In genomic region chr16:67560827-67561342, GRCh38 we compare ENCODE assay signal across 9 cellular contexts. TPM values are rescaled to one million over a fixed set of nuclear protein-coding genes. Genes with fewer than 3 reads are reported as not detected.
DNase-seq lines count a peak whose midpoint lies in the region; ATAC-seq and TF ChIP-seq lines count a peak whose summit lies in the region.
"Had no signal": no experiment of that assay in that cellular context is flagged by ENCODE, and none has a peak within 500 bp of the region (broad histone marks: within the 10 kb centered on the region; RNA-seq: fewer than 3 reads in every experiment).

No MANE protein-coding gene starts in this region.

- peak overlapping the region; percentile 67 for H3K4me3 ChIP-seq in CD8-positive, alpha-beta memory T cell (ENCODE audit: low read length)
- H3K4me3 ChIP-seq in LNCaP clone FGC (ENCODE audit: low read depth, low read length) (peak overlapping the region; percentile 68), coronary artery (peak overlapping the region; percentile 98), neural progenitor cell (peak overlapping the region; percentile 82)

- H3K9me3 ChIP-seq in CD8-positive, alpha-beta memory T cell (ENCODE audit: low read length), result no peaks in the 10 kb centered on the region
- H3K9me3 ChIP-seq in neural progenitor cell (ENCODE audit: low read depth), result no peaks in the 10 kb centered on the region

- no peak for ATAC-seq in GM19395 (IDR thresholded peaks at IDR 0.05; ENCODE audit: unreplicated experiment)
- no peak for ATAC-seq in HG03469 (IDR thresholded peaks at IDR 0.05; ENCODE audit: unreplicated experiment)

- no peak overlapping the region for H2AFZ ChIP-seq in neural progenitor cell (replicated peaks)

- H3K27me3 ChIP-seq in CD8-positive, alpha-beta memory T cell (ENCODE audit: insufficient read depth, low read length, poor library complexity, severe bottlenecking), result no peaks in the 10 kb centered on the region
- H3K27me3 ChIP-seq in neural progenitor cell, result no peaks in the 10 kb centered on the region

- peaks cover 27% of the 10 kb centered on the region for H4K20me1 ChIP-seq in neural progenitor cell (ENCODE audit: low read depth)

- H3K36me3 ChIP-seq in CD8-positive, alpha-beta memory T cell (ENCODE audit: insufficient read depth, low read length), result no peaks in the 10 kb centered on the region
- H3K36me3 ChIP-seq in neural progenitor cell, result no peaks in the 10 kb centered on the region

- peak overlapping the region; percentile 78 for H3K27ac ChIP-seq in CD8-positive, alpha-beta memory T cell (ENCODE audit: low read depth, low read length)
- H3K27ac ChIP-seq in coronary artery, result peak overlapping the region in 1 of 2 donors; percentile 99
- no peak overlapping the region for H3K27ac ChIP-seq in neural progenitor cell

- peaks cover 67% of the 10 kb centered on the region for H3K79me2 ChIP-seq in neural progenitor cell (ENCODE audit: low read depth)

- no peak for TF ChIP-seq CTCF in LNCaP clone FGC (IDR thresholded peaks at IDR 0.05; ENCODE audit: control insufficient read depth, extremely low read depth, insufficient read depth)
- TF ChIP-seq CTCF in coronary artery (IDR thresholded peaks at IDR 0.05), result no peak
- TF ChIP-seq CTCF in neural progenitor cell (IDR thresholded peaks at IDR 0.05), result no peak

- peak overlapping the region; percentile 89 for H3K4me2 ChIP-seq in neural progenitor cell

- no peaks in the 10 kb centered on the region for H3K9me3 Mint-ChIP-seq in CD8-positive, alpha-beta memory T cell
- no peaks in the 10 kb centered on the region for H3K9me3 Mint-ChIP-seq in neural progenitor cell

- peaks cover 43% of the 10 kb centered on the region for H3K4me1 ChIP-seq in CD8-positive, alpha-beta memory T cell (ENCODE audit: insufficient read depth, low read length)
- H3K4me1 ChIP-seq in neural progenitor cell, result peaks cover 13% of the 10 kb centered on the region

- CTCF ChIA-PET in CD8-positive, alpha-beta memory T cell (lab: Charles Lee), result interaction anchor here (0.9 to 6.8 kb wide), 9 partner anchors 10 to 107 kb away, joined by 3 to 164 read pairs (median 4); partner anchors contain the start of genes C16orf86, CARMIL2 and PARD6A

- H3K36me3 Mint-ChIP-seq in CD8-positive, alpha-beta memory T cell, result peaks cover 0 to 15% (median 0%) of the 10 kb centered on the region in 3 donors
- peaks cover 4% of the 10 kb centered on the region for H3K36me3 Mint-ChIP-seq in neural progenitor cell

- peaks cover 38 to 59% (median 49%) of the 10 kb centered on the region in 3 donors for H3K4me1 Mint-ChIP-seq in CD8-positive, alpha-beta memory T cell
- H3K4me1 Mint-ChIP-seq in neural progenitor cell, result peaks cover 20% of the 10 kb centered on the region

- peaks cover 30% of the 10 kb centered on the region for H3F3A ChIP-seq in neural progenitor cell (ENCODE audit: low read depth)

- no peaks in the 10 kb centered on the region for H3K27me3 Mint-ChIP-seq in CD8-positive, alpha-beta memory T cell
- H3K27me3 Mint-ChIP-seq in neural progenitor cell (ENCODE audit: insufficient read depth, low read depth), result peaks cover 4% of the 10 kb centered on the region

- DNase-seq in CD8-positive, alpha-beta memory T cell, result no peak
- no peak for DNase-seq in LNCaP clone FGC (ENCODE audit: low read depth)
- no peak for DNase-seq in coronary artery (ENCODE audit: low spot score)
- no peak for DNase-seq in neural progenitor cell (ENCODE audit: low spot score)
- no peak for DNase-seq in putamen (ENCODE audit: low spot score)
- no peak for DNase-seq in NCI-H1436 (lab: John Stamatoyannopoulos, UW)
- DNase-seq: occipital lobe had no signal

- peak overlapping the region; percentile 87 to 98 (median 88) for H3K4me3 Mint-ChIP-seq in CD8-positive, alpha-beta memory T cell
- H3K4me3 Mint-ChIP-seq in neural progenitor cell, result peak overlapping the region; percentile 91

- no peak overlapping the region for H3K9ac ChIP-seq in neural progenitor cell

- POLR2A ChIA-PET in CD8-positive, alpha-beta memory T cell (lab: Charles Lee), result interaction anchor here (1.5 to 5.0 kb wide), 4 partner anchors 13 to 99 kb away, joined by 7 to 46 read pairs (median 28); partner anchors contain the start of genes ACD, CARMIL2 and PARD6A

- H3K27ac Mint-ChIP-seq in CD8-positive, alpha-beta memory T cell, result peak overlapping the region; percentile 85 to 96 (median 93)
- H3K27ac Mint-ChIP-seq in neural progenitor cell, result no peak overlapping the region

RNA-seq across cellular contexts. Expression of gene CTCF, which starts 1.4 kb away (rescaled TPM):
- total RNA-seq in CD8-positive, alpha-beta memory T cell, result 10 to 100 TPM; 65.4 to 67.4 TPM
- 66.4 TPM for polyA plus RNA-seq in CD8-positive, alpha-beta memory T cell
- total RNA-seq in neural progenitor cell (ENCODE audit: low replicate concordance), result 75.7 and 76.3 TPM in 2 replicates

RNA-seq across cellular contexts. Expression of gene RIPOR1, which starts 32.3 kb away (rescaled TPM):
- total RNA-seq in CD8-positive, alpha-beta memory T cell, result 10 to 100 TPM; 23.2 to 27.4 TPM
- polyA plus RNA-seq in CD8-positive, alpha-beta memory T cell, result 6.1 TPM
- total RNA-seq in neural progenitor cell (ENCODE audit: low replicate concordance), result 8.7 and 13.5 TPM in 2 replicates
